In the genomic region with DNA sequence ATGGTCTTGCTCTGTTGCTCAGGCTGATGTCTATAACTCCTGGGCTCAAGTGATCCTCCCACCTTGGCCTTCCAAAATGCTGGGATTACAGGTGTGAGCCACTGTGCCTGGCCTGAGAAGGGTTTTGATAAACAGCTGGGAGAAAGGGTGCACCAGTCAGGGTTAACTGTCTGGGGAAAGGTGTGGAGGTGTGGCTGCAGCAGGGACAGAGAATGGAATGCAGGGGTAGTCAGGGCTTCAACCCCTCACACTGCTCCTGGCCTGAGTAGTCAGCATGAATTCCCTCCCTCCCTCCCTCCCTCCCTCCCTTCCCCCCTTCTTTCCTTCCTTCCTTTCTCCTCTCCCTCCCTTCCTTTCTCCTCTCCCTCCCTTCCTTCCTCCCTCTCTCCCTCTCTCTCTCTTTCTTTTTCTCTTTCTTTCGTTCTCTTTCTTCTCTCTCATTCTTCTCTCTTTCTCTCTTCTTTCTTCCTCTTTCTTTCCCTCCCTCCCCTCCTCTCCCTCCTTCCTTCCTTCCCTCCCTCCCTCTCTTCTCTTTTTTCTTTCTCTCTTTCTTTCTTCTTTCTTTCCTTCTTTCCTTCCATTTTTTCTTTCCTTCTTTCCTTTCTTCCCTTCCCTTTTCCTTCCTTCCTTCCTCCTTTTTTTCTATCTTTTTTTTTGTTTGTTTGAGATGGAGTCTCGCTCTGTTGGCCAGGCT, we compare ENCODE assay signal across 14 cellular contexts. TPM values are rescaled to one million over a fixed set of nuclear protein-coding genes. Genes with fewer than 3 reads are reported as not detected.
DNase-seq lines count a peak whose midpoint lies in the region; ATAC-seq and TF ChIP-seq lines count a peak whose summit lies in the region.
"Had no signal": no experiment of that assay in that cellular context is flagged by ENCODE, and none has a peak within 500 bp of the region (broad histone marks: within the 10 kb centered on the region; RNA-seq: fewer than 3 reads in every experiment).

No MANE protein-coding gene starts in this region.

- TF ChIP-seq CTCF in CD8-positive, alpha-beta T cell (IDR thresholded peaks at IDR 0.05): no peak

- no peaks in the 10 kb centered on the region for H3K27me3 Mint-ChIP-seq in CD8-positive, alpha-beta T cell (ENCODE audit: low read depth)
- H3K27me3 Mint-ChIP-seq in activated CD4-positive, alpha-beta memory T cell treated with anti-CD3 and anti-CD28 coated beads, Interleukin-2, amount 10 ng/mL, durations not matched to agents 7 days and 5 days: no peaks in the 10 kb centered on the region

- POLR2A ChIA-PET in CD8-positive, alpha-beta T cell (lab: Charles Lee): interaction anchor here (1.3 kb wide), 1 partner anchor 9 kb away, joined by 4 read pairs; no protein-coding TSS in a partner anchor
- POLR2A ChIA-PET in activated CD4-positive, alpha-beta memory T cell treated with anti-CD3 and anti-CD28 coated beads, Interleukin-2, amount 10 ng/mL, durations not matched to agents 7 days and 5 days (lab: Charles Lee): no interaction called here

- H4K20me1 ChIP-seq in BLaER1 treated with 17β-estradiol and CSF1 and Interleukin-3, amounts not matched to agents 10 nM and 100 nM: peaks cover 0 to 98% (median 92%) of the 10 kb centered on the region in 11 experiments; a peak in 20 of 22 replicates

- no peaks in the 10 kb centered on the region for H3K9me3 Mint-ChIP-seq in CD8-positive, alpha-beta T cell
- H3K9me3 Mint-ChIP-seq in activated CD4-positive, alpha-beta memory T cell treated with anti-CD3 and anti-CD28 coated beads, Interleukin-2, amount 10 ng/mL, durations not matched to agents 7 days and 5 days: no peaks in the 10 kb centered on the region

- no peak overlapping the region for H3K4me3 Mint-ChIP-seq in CD8-positive, alpha-beta T cell
- H3K4me3 Mint-ChIP-seq in activated CD4-positive, alpha-beta memory T cell treated with anti-CD3 and anti-CD28 coated beads, Interleukin-2, amount 10 ng/mL, durations not matched to agents 7 days and 5 days: no peak overlapping the region

- H3K4me1 ChIP-seq in BLaER1 treated with 17β-estradiol and CSF1 and Interleukin-3, amounts not matched to agents 10 nM and 100 nM: peaks cover 34 to 97% (median 83%) of the 10 kb centered on the region in 10 experiments
- H3K4me1 ChIP-seq in CD8-positive, alpha-beta T cell (ENCODE audit: insufficient read depth, low read length): peaks cover 14% of the 10 kb centered on the region

- no peaks in the 10 kb centered on the region for H3K27me3 ChIP-seq in BLaER1 treated with 17β-estradiol and CSF1 and Interleukin-3, amounts not matched to agents 10 nM and 100 nM
- no peaks in the 10 kb centered on the region for H3K27me3 ChIP-seq in CD8-positive, alpha-beta T cell (ENCODE audit: insufficient read depth, low read length)

- peak overlapping the region; percentile 37 for H3K27ac Mint-ChIP-seq in CD8-positive, alpha-beta T cell
- peak overlapping the region; percentile 44 for H3K27ac Mint-ChIP-seq in activated CD4-positive, alpha-beta memory T cell treated with anti-CD3 and anti-CD28 coated beads, Interleukin-2, amount 10 ng/mL, durations not matched to agents 7 days and 5 days

- no peak for DNase-seq in CD8-positive, alpha-beta T cell
- no peak for DNase-seq in activated CD4-positive, alpha-beta memory T cell treated with anti-CD3 and anti-CD28 coated beads, Interleukin-2, amount 10 ng/mL, durations not matched to agents 7 days and 5 days
- peak; percentile 11 for DNase-seq in kidney tubule cell (ENCODE audit: low spot score)
- no peak for DNase-seq in DMS 273 (lab: John Stamatoyannopoulos, UW; ENCODE audit: unreplicated experiment)
- no peak for DNase-seq in stimulated activated CD4-positive, alpha-beta T cell treated with anti-CD3 and anti-CD28 coated beads, Interleukin-1b, Interleukin-23, amount 100 ng/mL, for 48 hours
- DNase-seq: activated CD4-positive, alpha-beta T cell treated with anti-CD3 and anti-CD28 coated beads, Interleukin-2, amount 50 U/mL, for 48 hours; amygdala; caudate nucleus; Karpas-422; NCI-H1092 treated with DMSO at 0.1 percent for 48 hours; NCI-H510A treated with DMSO at 0.1 percent for 48 hours; stimulated activated CD4-positive, alpha-beta T cell treated with anti-CD3 and anti-CD28 coated beads, Interleukin-12 subunit alpha, Interleukin-12 subunit beta, amount 100 ng/mL, for 4 hours had no signal

- peak overlapping the region; percentile 24 to 99 (median 71) for H3K4me2 ChIP-seq in BLaER1 treated with 17β-estradiol and CSF1 and Interleukin-3, amounts not matched to agents 10 nM and 100 nM

- peaks cover 46% of the 10 kb centered on the region for H3K4me1 Mint-ChIP-seq in CD8-positive, alpha-beta T cell (ENCODE audit: low read depth)
- H3K4me1 Mint-ChIP-seq in activated CD4-positive, alpha-beta memory T cell treated with anti-CD3 and anti-CD28 coated beads, Interleukin-2, amount 10 ng/mL, durations not matched to agents 7 days and 5 days: peaks cover 61% of the 10 kb centered on the region

- peak overlapping the region in 10 of 11 experiments; percentile 43 to 99 (median 92); a peak in 17 of 22 replicates for H3K27ac ChIP-seq in BLaER1 treated with 17β-estradiol and CSF1 and Interleukin-3, amounts not matched to agents 10 nM and 100 nM
- H3K27ac ChIP-seq in CD8-positive, alpha-beta T cell (ENCODE audit: low read depth, low read length): no peak overlapping the region

- no peak overlapping the region for H3K4me3 ChIP-seq in BLaER1 treated with 17β-estradiol and CSF1 and Interleukin-3, amounts not matched to agents 10 nM and 100 nM
- no peak overlapping the region for H3K4me3 ChIP-seq in CD8-positive, alpha-beta T cell (ENCODE audit: low read depth, low read length)

- no peaks in the 10 kb centered on the region for H3K9me3 ChIP-seq in BLaER1 treated with 17β-estradiol and CSF1 and Interleukin-3, amounts not matched to agents 10 nM and 100 nM (replicated peaks in 1 of 11)
- no peaks in the 10 kb centered on the region for H3K9me3 ChIP-seq in CD8-positive, alpha-beta T cell (ENCODE audit: low read length)

- no peak for ATAC-seq in CD8-positive, alpha-beta T cell
- ATAC-seq in HG03095 (IDR thresholded peaks at IDR 0.05; ENCODE audit: unreplicated experiment): no peak

- CTCF ChIA-PET in CD8-positive, alpha-beta T cell (lab: Charles Lee): interaction anchor here (1.0 kb wide), 1 partner anchor 19 kb away, joined by 3 read pairs; no protein-coding TSS in a partner anchor
- CTCF ChIA-PET in activated CD4-positive, alpha-beta memory T cell treated with anti-CD3 and anti-CD28 coated beads, Interleukin-2, amount 10 ng/mL, durations not matched to agents 7 days and 5 days (lab: Charles Lee): no interaction called here

- no peaks in the 10 kb centered on the region for H3K36me3 Mint-ChIP-seq in CD8-positive, alpha-beta T cell
- peaks cover 51% of the 10 kb centered on the region for H3K36me3 Mint-ChIP-seq in activated CD4-positive, alpha-beta memory T cell treated with anti-CD3 and anti-CD28 coated beads, Interleukin-2, amount 10 ng/mL, durations not matched to agents 7 days and 5 days (ENCODE audit: low read depth)

- intact Hi-C loops in CD8-positive, alpha-beta T cell (cut with DNase I, micrococcal nuclease): no loop called here

- peaks cover 0 to 95% (median 83%) of the 10 kb centered on the region in 11 experiments; a peak in 17 of 22 replicates for H3K36me3 ChIP-seq in BLaER1 treated with 17β-estradiol and CSF1 and Interleukin-3, amounts not matched to agents 10 nM and 100 nM
- no peaks in the 10 kb centered on the region for H3K36me3 ChIP-seq in CD8-positive, alpha-beta T cell (ENCODE audit: insufficient read depth, low read length)

- H3K9ac ChIP-seq in BLaER1 treated with 17β-estradiol and CSF1 and Interleukin-3, amounts not matched to agents 10 nM and 100 nM: peak overlapping the region in 5 of 11 experiments; percentile 17 to 42 (median 34); a peak in 6 of 22 replicates

RNA-seq across cellular contexts. Expression of gene MYO1F, which starts 16.0 kb away (rescaled TPM):
- total RNA-seq in CD8-positive, alpha-beta T cell: 10 to 100 TPM; 75.7 to 76.8 TPM
- 100 to 1,000 TPM; 420 TPM for total RNA-seq in activated CD4-positive, alpha-beta memory T cell treated with anti-CD3 and anti-CD28 coated beads, Interleukin-2, amount 10 ng/mL, durations not matched to agents 7 days and 5 days

RNA-seq across cellular contexts. Expression of gene ZNF414, which starts 47.3 kb away (rescaled TPM):
- total RNA-seq in CD8-positive, alpha-beta T cell: 10 to 100 TPM; 26.3 to 33.1 TPM
- 10 to 100 TPM; 29.7 to 33.3 TPM for total RNA-seq in activated CD4-positive, alpha-beta memory T cell treated with anti-CD3 and anti-CD28 coated beads, Interleukin-2, amount 10 ng/mL, durations not matched to agents 7 days and 5 days

RNA-seq across cellular contexts. Expression of gene ADAMTS10, which starts 49.3 kb away (rescaled TPM):
- total RNA-seq in CD8-positive, alpha-beta T cell: 100 to 1,000 TPM in 1 of 2 experiments, 10 to 100 TPM in 1; 81.9 to 101 TPM
- total RNA-seq in activated CD4-positive, alpha-beta memory T cell treated with anti-CD3 and anti-CD28 coated beads, Interleukin-2, amount 10 ng/mL, durations not matched to agents 7 days and 5 days: 1 to 10 TPM; 2.6 to 2.8 TPM

RNA-seq across cellular contexts. Expression of gene PRAM1, which starts 58.8 kb away (rescaled TPM):
- 1 to 10 TPM; 1.8 to 1.9 TPM for total RNA-seq in CD8-positive, alpha-beta T cell
- under 1 TPM; 0.58 to 0.63 TPM for total RNA-seq in activated CD4-positive, alpha-beta memory T cell treated with anti-CD3 and anti-CD28 coated beads, Interleukin-2, amount 10 ng/mL, durations not matched to agents 7 days and 5 days

Comparison
In these comparisons a context has a peak if more than half of its experiments do, and no peak if none do; other contexts are left out.
1. RNA of gene MYO1F, which starts 16.0 kb away (total RNA-seq): 420 TPM in activated CD4-positive, alpha-beta memory T cell treated with anti-CD3 and anti-CD28 coated beads, Interleukin-2, amount 10 ng/mL, durations not matched to agents 7 days and 5 days; 75.7 to 76.8 TPM in CD8-positive, alpha-beta T cell; every median in the first group is over 4 times any median in the second.
2. RNA of gene ADAMTS10, which starts 49.3 kb away (total RNA-seq): 81.9 to 101 TPM in CD8-positive, alpha-beta T cell; 2.6 to 2.8 TPM in activated CD4-positive, alpha-beta memory T cell treated with anti-CD3 and anti-CD28 coated beads, Interleukin-2, amount 10 ng/mL, durations not matched to agents 7 days and 5 days; every median in the first group is over 10 times any median in the second.